In the genomic region with DNA sequence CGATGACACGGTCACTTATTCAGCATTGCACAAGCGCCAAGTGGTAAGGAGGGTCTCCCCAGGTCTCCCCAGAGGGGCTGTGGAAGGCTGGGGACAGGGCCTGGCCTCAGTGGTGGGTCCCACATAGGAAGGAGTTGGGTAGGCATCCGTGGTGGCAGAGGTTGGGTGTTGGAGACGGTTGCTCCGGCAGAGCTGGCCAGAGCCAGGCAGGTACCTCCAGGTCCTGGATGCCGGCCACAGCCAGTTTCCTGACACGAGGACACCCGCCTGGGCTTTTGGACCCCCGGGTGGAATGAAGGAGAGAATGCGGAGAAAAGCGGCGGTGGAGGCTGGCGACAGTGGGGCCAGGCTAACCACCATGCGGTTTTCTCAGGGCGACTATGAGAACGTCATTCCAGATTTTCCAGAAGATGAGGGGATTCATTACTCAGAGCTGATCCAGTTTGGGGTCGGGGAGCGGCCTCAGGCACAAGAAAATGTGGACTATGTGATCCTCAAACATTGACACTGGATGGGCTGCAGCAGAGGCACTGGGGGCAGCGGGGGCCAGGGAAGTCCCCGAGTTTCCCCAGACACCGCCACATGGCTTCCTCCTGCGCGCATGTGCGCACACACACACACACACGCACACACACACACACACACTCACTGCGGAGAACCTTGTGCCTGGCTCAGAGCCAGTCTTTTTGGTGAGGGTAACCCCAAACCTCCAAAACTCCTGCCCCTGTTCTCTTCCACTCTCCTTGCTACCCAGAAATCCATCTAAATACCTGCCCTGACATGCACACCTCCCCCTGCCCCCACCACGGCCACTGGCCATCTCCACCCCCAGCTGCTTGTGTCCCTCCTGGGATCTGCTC, we compare ENCODE assay signal across 10 cellular contexts. TPM values are rescaled to one million over a fixed set of nuclear protein-coding genes. Genes with fewer than 3 reads are reported as not detected.
DNase-seq lines count a peak whose midpoint lies in the region; ATAC-seq and TF ChIP-seq lines count a peak whose summit lies in the region.
"Had no signal": no experiment of that assay in that cellular context is flagged by ENCODE, and none has a peak within 500 bp of the region (broad histone marks: within the 10 kb centered on the region; RNA-seq: fewer than 3 reads in every experiment).

No MANE protein-coding gene starts in this region.

- no peaks in the 10 kb centered on the region for H3K27me3 ChIP-seq in CD4-positive, CD25-positive, alpha-beta regulatory T cell (ENCODE audit: control insufficient read depth, insufficient read depth, low read length)
- no peaks in the 10 kb centered on the region for H3K27me3 ChIP-seq in Loucy (ENCODE audit: insufficient read depth, low read length, poor library complexity, severe bottlenecking)

- H3K4me3 Mint-ChIP-seq in CD4-positive, CD25-positive, alpha-beta regulatory T cell: peak overlapping the region in 1 of 4 donors; percentile 59
- peak overlapping the region; percentile 84 for H3K4me3 Mint-ChIP-seq in activated T-helper 17 cell treated with anti-CD3 and anti-CD28 coated beads, Interleukin-2, amount 50 U/mL, for 72 hours

- peaks cover 0 to 19% (median 12%) of the 10 kb centered on the region in 4 donors for H3K4me1 Mint-ChIP-seq in CD4-positive, CD25-positive, alpha-beta regulatory T cell
- H3K4me1 Mint-ChIP-seq in activated T-helper 17 cell treated with anti-CD3 and anti-CD28 coated beads, Interleukin-2, amount 50 U/mL, for 72 hours: peaks cover 28% of the 10 kb centered on the region

- peaks cover 33% of the 10 kb centered on the region for H3K27me3 Mint-ChIP-seq in CD4-positive, CD25-positive, alpha-beta regulatory T cell
- H3K27me3 Mint-ChIP-seq in activated T-helper 17 cell treated with anti-CD3 and anti-CD28 coated beads, Interleukin-2, amount 50 U/mL, for 72 hours: peaks cover 14% of the 10 kb centered on the region

- H3K4me2 ChIP-seq in Loucy (ENCODE audit: low read depth, low read length, poor library complexity, severe bottlenecking): peak overlapping the region; percentile 69
- H3K4me2 ChIP-seq: KMS-11 had no signal

- H3K36me3 Mint-ChIP-seq in CD4-positive, CD25-positive, alpha-beta regulatory T cell: no peaks in the 10 kb centered on the region
- H3K36me3 Mint-ChIP-seq in activated T-helper 17 cell treated with anti-CD3 and anti-CD28 coated beads, Interleukin-2, amount 50 U/mL, for 72 hours (ENCODE audit: low read depth): no peaks in the 10 kb centered on the region

- H3K9ac ChIP-seq in Loucy (ENCODE audit: low read depth, low read length, poor library complexity, severe bottlenecking): peak overlapping the region; percentile 57
- H3K9ac ChIP-seq: KMS-11 had no signal

- H3K79me2 ChIP-seq in Loucy (ENCODE audit: insufficient read depth, low read length): no peaks in the 10 kb centered on the region

- H3K4me3 ChIP-seq in CD4-positive, CD25-positive, alpha-beta regulatory T cell (ENCODE audit: low read depth, low read length): no peak overlapping the region
- peak overlapping the region; percentile 43 for H3K4me3 ChIP-seq in Loucy (ENCODE audit: low read length, poor library complexity, severe bottlenecking)

- no peaks in the 10 kb centered on the region for H3K9me2 ChIP-seq in Loucy (replicated peaks; ENCODE audit: low read depth, low read length)

- H3K9me3 ChIP-seq in CD4-positive, CD25-positive, alpha-beta regulatory T cell (ENCODE audit: control insufficient read depth in 2 of 2, low read length in 2 of 2): no peaks in the 10 kb centered on the region
- H3K9me3 ChIP-seq in Loucy (ENCODE audit: insufficient read depth, low read depth, low read length): no peaks in the 10 kb centered on the region

- H2AFZ ChIP-seq in Loucy (ENCODE audit: low read length): no peak overlapping the region

- no peak overlapping the region for H3K27ac ChIP-seq in CD4-positive, CD25-positive, alpha-beta regulatory T cell (ENCODE audit: insufficient read depth, low read length, poor library complexity, severe bottlenecking)
- H3K27ac ChIP-seq: KMS-11 had no signal

- peak overlapping the region in 2 of 3 donors; percentile 67 to 68 for H3K27ac Mint-ChIP-seq in CD4-positive, CD25-positive, alpha-beta regulatory T cell
- peak overlapping the region; percentile 96 for H3K27ac Mint-ChIP-seq in activated T-helper 17 cell treated with anti-CD3 and anti-CD28 coated beads, Interleukin-2, amount 50 U/mL, for 72 hours

- H4K20me1 ChIP-seq in Loucy (ENCODE audit: insufficient read depth, low read length, poor library complexity, severe bottlenecking): no peaks in the 10 kb centered on the region

- H3K9me3 Mint-ChIP-seq in CD4-positive, CD25-positive, alpha-beta regulatory T cell: peaks cover 0 to 1% (median 0%) of the 10 kb centered on the region in 7 donors
- H3K9me3 Mint-ChIP-seq in activated T-helper 17 cell treated with anti-CD3 and anti-CD28 coated beads, Interleukin-2, amount 50 U/mL, for 72 hours: no peaks in the 10 kb centered on the region

- peak; percentile 13 to 45 (median 33) for DNase-seq in CD4-positive, CD25-positive, alpha-beta regulatory T cell
- DNase-seq in pons (ENCODE audit: low spot score) (peak; percentile 19), DMS53 (lab: John Stamatoyannopoulos, UW) (no peak), anterior cingulate cortex (lab: John Stamatoyannopoulos, UW) (no peak), NCI-H510A (lab: John Stamatoyannopoulos, UW) (no peak)

- H3K36me3 ChIP-seq in CD4-positive, CD25-positive, alpha-beta regulatory T cell (ENCODE audit: control insufficient read depth, insufficient read depth, low read length): no peaks in the 10 kb centered on the region
- H3K36me3 ChIP-seq in Loucy (ENCODE audit: insufficient read depth, low read length): no peaks in the 10 kb centered on the region

- peaks cover 12% of the 10 kb centered on the region for H3K4me1 ChIP-seq in CD4-positive, CD25-positive, alpha-beta regulatory T cell (ENCODE audit: control insufficient read depth, insufficient read depth, low read length, poor library complexity, severe bottlenecking)
- H3K4me1 ChIP-seq in Loucy (ENCODE audit: insufficient read depth, low read length, poor library complexity, severe bottlenecking): peaks cover 29% of the 10 kb centered on the region

- H3F3A ChIP-seq in Loucy (ENCODE audit: low read depth): no peaks in the 10 kb centered on the region

- peak; percentile 49 to 55 for ATAC-seq in CD4-positive, CD25-positive, alpha-beta regulatory T cell (ENCODE audit: low read depth in 2 of 2)
- ATAC-seq in activated T-helper 17 cell treated with anti-CD3 and anti-CD28 coated beads, Interleukin-2, amount 50 U/mL, for 72 hours (replicated peaks): peak; percentile 54
- no peak for ATAC-seq in GM21390 (IDR thresholded peaks at IDR 0.05; ENCODE audit: unreplicated experiment)

- no peak for TF ChIP-seq CTCF in Loucy (conservative IDR thresholded peaks at IDR 0.05; ENCODE audit: low read length)

RNA-seq across cellular contexts. Expression of a gene that starts 1.3 kb away (rescaled TPM):
- not detected for total RNA-seq in CD4-positive, CD25-positive, alpha-beta regulatory T cell
- polyA plus RNA-seq in CD4-positive, CD25-positive, alpha-beta regulatory T cell: not detected
- total RNA-seq in activated T-helper 17 cell treated with anti-CD3 and anti-CD28 coated beads, Interleukin-2, amount 50 U/mL, for 72 hours: under 1 TPM; 0.42 to 0.54 TPM
- total RNA-seq: pulmonary artery endothelial cell had no signal

RNA-seq across cellular contexts. Expression of a gene that starts 11.8 kb away (rescaled TPM):
- total RNA-seq in CD4-positive, CD25-positive, alpha-beta regulatory T cell: 1.7 TPM
- polyA plus RNA-seq in CD4-positive, CD25-positive, alpha-beta regulatory T cell: under 1 TPM in 1 of 4 donors, not detected in 3; 0.39 TPM
- total RNA-seq in activated T-helper 17 cell treated with anti-CD3 and anti-CD28 coated beads, Interleukin-2, amount 50 U/mL, for 72 hours: 1 to 10 TPM; 1.7 to 2.3 TPM
- total RNA-seq: pulmonary artery endothelial cell had no signal

RNA-seq across cellular contexts. Expression of a gene that starts 17.4 kb away (rescaled TPM):
- total RNA-seq in CD4-positive, CD25-positive, alpha-beta regulatory T cell: 3.3 TPM
- 1 to 10 TPM in 1 of 4 donors, under 1 TPM in 2, not detected in 1; 0.15 to 1.9 (median 0.39) TPM for polyA plus RNA-seq in CD4-positive, CD25-positive, alpha-beta regulatory T cell
- total RNA-seq in activated T-helper 17 cell treated with anti-CD3 and anti-CD28 coated beads, Interleukin-2, amount 50 U/mL, for 72 hours: 10 to 100 TPM in 1 of 2 donors, 1 to 10 TPM in 1; 5.3 to 11.7 TPM
- total RNA-seq: pulmonary artery endothelial cell had no signal

RNA-seq across cellular contexts. Expression of a gene that starts 24.4 kb away (rescaled TPM):
- total RNA-seq in CD4-positive, CD25-positive, alpha-beta regulatory T cell: not detected
- not detected for polyA plus RNA-seq in CD4-positive, CD25-positive, alpha-beta regulatory T cell
- total RNA-seq in activated T-helper 17 cell treated with anti-CD3 and anti-CD28 coated beads, Interleukin-2, amount 50 U/mL, for 72 hours: under 1 TPM; 0.42 to 0.61 TPM
- total RNA-seq: pulmonary artery endothelial cell had no signal

RNA-seq across cellular contexts. Expression of a gene that starts 54.5 kb away (rescaled TPM):
- total RNA-seq in CD4-positive, CD25-positive, alpha-beta regulatory T cell: not detected
- polyA plus RNA-seq in CD4-positive, CD25-positive, alpha-beta regulatory T cell: under 1 TPM in 2 of 4 donors, not detected in 2; 0.16 to 0.28 TPM
- total RNA-seq in activated T-helper 17 cell treated with anti-CD3 and anti-CD28 coated beads, Interleukin-2, amount 50 U/mL, for 72 hours: under 1 TPM; 0.24 to 0.50 TPM
- total RNA-seq: pulmonary artery endothelial cell had no signal

Comparison
In these comparisons a context has a peak if more than half of its experiments do, and no peak if none do; other contexts are left out.
1. DNase-seq: peak in CD4-positive, CD25-positive, alpha-beta regulatory T cell (3 of 3) and pons (single experiment); none in DMS53 (single experiment), anterior cingulate cortex (0 of 58) and NCI-H510A (single experiment).